8 cellular contexts compared by ENCODE assay signal in genomic region chr21:6569587-6570392, GRCh38.
DNase-seq lines count a peak whose midpoint lies in the region; ATAC-seq and TF ChIP-seq lines count a peak whose summit lies in the region.
"Not testable (repeated sequence)": the region's sequence is repeated elsewhere in the genome, so short reads cannot be mapped to it uniquely, and the experiment has no call there.

No MANE protein-coding gene starts in this region.

- not testable (repeated sequence) for H3K9me3 Mint-ChIP-seq in activated T-helper 17 cell treated with anti-CD3 and anti-CD28 coated beads, Interleukin-2, amount 50 U/mL, for 72 hours; naive thymus-derived CD4-positive, alpha-beta T cell

- not testable (repeated sequence) for H3K9me3 ChIP-seq in PC-3 (ENCODE audit: low read length); heart right ventricle; naive thymus-derived CD4-positive, alpha-beta T cell (ENCODE audit: control insufficient read depth in 2 of 3, low read length in 3 of 3); upper lobe of left lung

- TF ChIP-seq POLR2A in upper lobe of left lung (IDR thresholded peaks at IDR 0.05), result not testable (repeated sequence)

- not testable (repeated sequence) for TF ChIP-seq CTCF in PC-3 (conservative IDR thresholded peaks at IDR 0.05; ENCODE audit: low read depth, low read length); heart right ventricle (IDR thresholded peaks at IDR 0.05); upper lobe of left lung (IDR thresholded peaks at IDR 0.05)

- not testable (repeated sequence) for H3K27me3 Mint-ChIP-seq in activated T-helper 17 cell treated with anti-CD3 and anti-CD28 coated beads, Interleukin-2, amount 50 U/mL, for 72 hours; naive thymus-derived CD4-positive, alpha-beta T cell

- DNase-seq in PC-3; heart right ventricle; naive thymus-derived CD4-positive, alpha-beta T cell; upper lobe of left lung: not testable (repeated sequence)

- CTCF ChIA-PET in PC-3 (lab: Charles Lee); naive thymus-derived CD4-positive, alpha-beta T cell (lab: Charles Lee): not testable (repeated sequence)

- not testable (repeated sequence) for H3F3A ChIP-seq in PC-3 (ENCODE audit: low read length, unreplicated experiment)

- TF ChIP-seq EP300 in upper lobe of left lung (IDR thresholded peaks at IDR 0.05), result not testable (repeated sequence)

- not testable (repeated sequence) for H3K27me3 ChIP-seq in PC-3 (ENCODE audit: low read length); heart right ventricle; naive thymus-derived CD4-positive, alpha-beta T cell (ENCODE audit: control insufficient read depth in 2 of 2, insufficient read depth in 2 of 2, low read length in 2 of 2); upper lobe of left lung

- BruUV-seq in PC-3 (replicated peaks; lab: Mats Ljungman, UMichigan), result not testable (repeated sequence)

- not testable (repeated sequence) for H4K20me1 ChIP-seq in PC-3 (ENCODE audit: low read length)

- H2AFZ ChIP-seq in PC-3 (ENCODE audit: low read length), result not testable (repeated sequence)

- POLR2A ChIA-PET in PC-3 (lab: Charles Lee; ENCODE audit: unreplicated experiment); naive thymus-derived CD4-positive, alpha-beta T cell (lab: Charles Lee): not testable (repeated sequence)

- H3K27ac ChIP-seq in PC-3 (ENCODE audit: low read length); heart right ventricle; naive thymus-derived CD4-positive, alpha-beta T cell (ENCODE audit: low read depth, low read length); upper lobe of left lung: not testable (repeated sequence)

- intact Hi-C loops in PC-3 (cut with micrococcal nuclease); heart right ventricle (cut with DNase I); naive thymus-derived CD4-positive, alpha-beta T cell (cut with micrococcal nuclease): not testable (repeated sequence)

- ATAC-seq in GM18498 (IDR thresholded peaks at IDR 0.05; ENCODE audit: unreplicated experiment), result peak; percentile 73
- peak; percentile 69 for ATAC-seq in GM19467 (IDR thresholded peaks at IDR 0.05; ENCODE audit: unreplicated experiment)
- ATAC-seq in HG03095 (IDR thresholded peaks at IDR 0.05; ENCODE audit: unreplicated experiment), result peak; percentile 64
- peak; percentile 67 for ATAC-seq in PC-3
- peak; percentile 87 for ATAC-seq in activated T-helper 17 cell treated with anti-CD3 and anti-CD28 coated beads, Interleukin-2, amount 50 U/mL, for 72 hours (replicated peaks)
- ATAC-seq in heart right ventricle, result peak; percentile 84 to 94 (median 90)
- peak; percentile 87 for ATAC-seq in naive thymus-derived CD4-positive, alpha-beta T cell
- ATAC-seq in upper lobe of left lung (ENCODE audit: low FRiP score in 2 of 2), result peak; percentile 84 to 89

- not testable (repeated sequence) for H3K79me2 ChIP-seq in PC-3 (ENCODE audit: low read length)

- not testable (repeated sequence) for H3K36me3 Mint-ChIP-seq in activated T-helper 17 cell treated with anti-CD3 and anti-CD28 coated beads, Interleukin-2, amount 50 U/mL, for 72 hours (ENCODE audit: low read depth); naive thymus-derived CD4-positive, alpha-beta T cell

- not testable (repeated sequence) for H3K27ac Mint-ChIP-seq in activated T-helper 17 cell treated with anti-CD3 and anti-CD28 coated beads, Interleukin-2, amount 50 U/mL, for 72 hours; naive thymus-derived CD4-positive, alpha-beta T cell

- H3K9ac ChIP-seq in PC-3 (ENCODE audit: low read length), result not testable (repeated sequence)

- not testable (repeated sequence) for H3K4me2 ChIP-seq in PC-3 (ENCODE audit: low read length)

- not testable (repeated sequence) for H3K4me3 Mint-ChIP-seq in activated T-helper 17 cell treated with anti-CD3 and anti-CD28 coated beads, Interleukin-2, amount 50 U/mL, for 72 hours; naive thymus-derived CD4-positive, alpha-beta T cell

- not testable (repeated sequence) for H3K4me3 ChIP-seq in PC-3 (ENCODE audit: low read length); heart right ventricle; naive thymus-derived CD4-positive, alpha-beta T cell (ENCODE audit: low read length); upper lobe of left lung

- not testable (repeated sequence) for H3K9me2 ChIP-seq in PC-3 (replicated peaks; ENCODE audit: low read length)

- H3K36me3 ChIP-seq in PC-3 (ENCODE audit: low read depth, low read length); heart right ventricle; naive thymus-derived CD4-positive, alpha-beta T cell (ENCODE audit: control insufficient read depth in 2 of 3, insufficient read depth in 3 of 3, low read length in 3 of 3); upper lobe of left lung: not testable (repeated sequence)

- H3K4me1 ChIP-seq in PC-3 (ENCODE audit: insufficient read depth, low read length); heart right ventricle; naive thymus-derived CD4-positive, alpha-beta T cell (ENCODE audit: control insufficient read depth in 2 of 2, insufficient read depth in 2 of 2, low read length in 2 of 2); upper lobe of left lung: not testable (repeated sequence)

- H3K4me1 Mint-ChIP-seq in activated T-helper 17 cell treated with anti-CD3 and anti-CD28 coated beads, Interleukin-2, amount 50 U/mL, for 72 hours; naive thymus-derived CD4-positive, alpha-beta T cell: not testable (repeated sequence)

- WGBS in heart right ventricle, 2 donors, result no CpG with 5 or more reads among the region's 19 CpGs
- whole genome bisulfite sequencing in upper lobe of left lung, 2 donors, result no CpG with 5 or more reads among the region's 19 CpGs
